3 cellular contexts compared by ENCODE assay signal in genomic region chr1:16894338-16894737, GRCh38. TPM values are rescaled to one million over a fixed set of nuclear protein-coding genes. Genes with fewer than 3 reads are reported as not detected.
"Had no signal": no experiment of that assay in that cellular context is flagged by ENCODE, and none has a peak within 500 bp of the region (broad histone marks: within the 10 kb centered on the region; RNA-seq: fewer than 3 reads in every experiment).

No MANE protein-coding gene starts in this region.

RNA-seq across cellular contexts. Expression of gene RNU1-2, which starts 1.4 kb away (rescaled TPM):
- total RNA-seq: right atrium auricular region had no signal
- polyA plus RNA-seq: adipose tissue, neural cell had no signal
